In the genomic region with DNA sequence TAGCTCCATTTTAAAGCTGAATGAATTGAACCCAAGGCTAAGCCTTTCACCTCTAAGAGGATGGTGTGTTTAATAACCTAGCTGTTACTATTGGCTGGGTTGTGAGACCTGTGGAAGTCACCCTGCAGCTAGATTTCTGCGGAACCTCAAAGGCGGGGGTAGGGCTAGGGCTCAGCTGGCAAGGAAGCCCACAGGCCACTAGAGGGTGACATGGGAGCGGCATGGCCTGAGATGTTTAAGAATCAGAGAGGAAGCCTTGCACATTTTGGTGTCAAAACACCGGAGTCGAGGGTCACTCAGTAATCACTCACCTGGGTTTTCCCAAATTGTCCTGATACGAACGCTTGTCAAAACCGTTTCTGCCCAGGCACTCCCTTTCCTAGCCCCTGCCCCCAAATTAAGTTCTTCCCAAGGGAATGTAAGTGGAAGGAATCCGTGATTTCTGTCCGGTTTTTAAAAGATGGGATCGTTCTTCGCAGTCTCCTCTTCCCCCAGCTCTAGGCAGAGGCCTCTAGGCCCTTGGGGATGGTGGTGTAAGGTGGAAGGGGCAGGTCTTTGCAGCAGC, we compare ENCODE assay signal across 8 cellular contexts. TPM values are rescaled to one million over a fixed set of nuclear protein-coding genes. Genes with fewer than 3 reads are reported as not detected.
A peak's percentile ranks its signal among the peaks of the same experiment; 100 is the strongest.
DNase-seq lines count a peak whose midpoint lies in the region; ATAC-seq and TF ChIP-seq lines count a peak whose summit lies in the region.

No MANE protein-coding gene starts in this region.

- ATAC-seq in left colon (no peak), HG03457 (IDR thresholded peaks at IDR 0.05; ENCODE audit: unreplicated experiment) (no peak), HG02870 (IDR thresholded peaks at IDR 0.05; ENCODE audit: unreplicated experiment) (no peak)

- no peaks in the 10 kb centered on the region for H3K27me3 ChIP-seq in BE2C

- DNase-seq in BE2C (peak; percentile 74), HCEC 1CT (peak; percentile 27), SKM-1 treated with dmso at 0.1 percent for 144 hours (lab: John Stamatoyannopoulos, UW; ENCODE audit: unreplicated experiment) (peak; percentile 63), left colon (peak; percentile 38 to 44)
- DNase-seq in activated naive CD8-positive, alpha-beta T cell treated with anti-CD3 and anti-CD28 coated beads, Interleukin-2, amount 50 U/mL, for 16 hours (ENCODE audit: low read depth, low spot score): peak; percentile 38
- peak; percentile 6 to 34 for DNase-seq in stimulated activated CD8-positive, alpha-beta memory T cell treated with anti-CD3 and anti-CD28 coated beads, Interleukin-4, amount 100 ng/mL, for 1 hour (ENCODE audit: low read depth in 2 of 2, low spot score in 1 of 2)

- H3K36me3 ChIP-seq in BE2C: no peaks in the 10 kb centered on the region

- intact Hi-C loops in left colon (cut with DNase I, micrococcal nuclease): no loop called here

- H3K4me1 ChIP-seq in BE2C: no peaks in the 10 kb centered on the region; the same call in 1 of the 2 replicates

- no peaks in the 10 kb centered on the region for H3K9me3 ChIP-seq in BE2C

- peak; percentile 90 for TF ChIP-seq CTCF in BE2C (IDR thresholded peaks at IDR 0.05; ENCODE audit: low read depth, low read length)

- peak overlapping the region; percentile 38 for H3K4me3 ChIP-seq in BE2C (ENCODE audit: low read depth, low read length)

RNA-seq across cellular contexts. Expression of gene ACAD9, which starts 3.8 kb away (rescaled TPM):
- 50.4 TPM for polyA plus RNA-seq in BE2C (2012; ENCODE audit: insufficient read depth, insufficient read length, low read depth)
- 10 to 100 TPM; 33.0 to 44.8 TPM for total RNA-seq in left colon

Comparison
In these comparisons a context has a peak if more than half of its experiments do, and no peak if none do; other contexts are left out.
1. DNase-seq: peak in every context shown above with its lines; median percentile 74 in BE2C; 63 in SKM-1 treated with dmso at 0.1 percent for 144 hours; 41 in left colon; 38 in activated naive CD8-positive, alpha-beta T cell treated with anti-CD3 and anti-CD28 coated beads, Interleukin-2, amount 50 U/mL, for 16 hours; 27 in HCEC 1CT; 20 in stimulated activated CD8-positive, alpha-beta memory T cell treated with anti-CD3 and anti-CD28 coated beads, Interleukin-4, amount 100 ng/mL, for 1 hour.